ENCODE assay signal across 23 cellular contexts in the genomic region with DNA sequence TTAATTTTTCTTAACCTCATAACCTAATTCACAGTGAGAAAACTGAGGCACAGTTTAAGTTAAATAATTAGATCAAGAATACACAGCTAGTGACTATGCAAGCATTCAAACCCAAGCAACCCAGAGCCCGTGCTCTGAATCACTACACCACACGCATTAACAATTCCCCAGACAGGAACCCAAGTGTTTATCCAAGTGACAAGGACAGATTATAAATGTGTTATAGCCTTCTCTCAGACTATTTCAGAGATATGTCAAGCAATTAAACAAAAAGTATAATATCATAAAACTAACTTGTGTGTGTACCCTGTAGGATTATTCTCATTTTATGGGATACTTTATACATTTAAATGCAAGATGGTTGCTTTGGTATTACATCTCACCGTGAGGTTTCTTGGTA.
"Had no signal": no experiment of that assay in that cellular context is flagged by ENCODE, and none has a peak within 500 bp of the region (broad histone marks: within the 10 kb centered on the region; RNA-seq: fewer than 3 reads in every experiment).

No MANE protein-coding gene starts in this region.

- FAIRE-seq: islet of Langerhans had no signal

- DNase-seq: activated CD4-positive, alpha-beta memory T cell treated with anti-CD3 and anti-CD28 coated beads, Interleukin-2, amount 10 ng/mL, durations not matched to agents 7 days and 5 days; activated CD4-positive, alpha-beta T cell treated with anti-CD3 and anti-CD28 coated beads for 48 hours; activated CD4-positive, CD25-positive, alpha-beta regulatory T cell; activated CD8-positive, alpha-beta memory T cell treated with anti-CD3 and anti-CD28 coated beads, Interleukin-2, amount 10 ng/mL, durations not matched to agents 7 days and 5 days; activated naive CD4-positive, alpha-beta T cell; activated naive CD8-positive, alpha-beta T cell treated with anti-CD3 and anti-CD28 coated beads for 36 hours; amygdala; effector CD8-positive, alpha-beta T cell; left cardiac atrium; lower lobe of right lung; midbrain; occipital lobe; stimulated activated CD4-positive, alpha-beta T cell treated with anti-CD3 and anti-CD28 coated beads, Interleukin-1b, Interleukin-23, amount 100 ng/mL, for 48 hours; stimulated activated CD8-positive, alpha-beta memory T cell treated with anti-CD3 and anti-CD28 coated beads, Interleukin-4, amount 100 ng/mL, for 48 hours; stimulated activated naive CD4-positive, alpha-beta T cell treated with Interleukin-2 at 50 U/mL for 16 hours; uterus had no signal

- ATAC-seq: activated CD8-positive, alpha-beta memory T cell treated with anti-CD3 and anti-CD28 coated beads, Interleukin-2, amount 10 ng/mL, durations not matched to agents 7 days and 5 days; gastroesophageal sphincter; left cardiac atrium; lower lobe of right lung had no signal

- H3K27me3 Mint-ChIP-seq: activated CD4-positive, alpha-beta memory T cell treated with anti-CD3 and anti-CD28 coated beads, Interleukin-2, amount 10 ng/mL, durations not matched to agents 7 days and 5 days; activated CD8-positive, alpha-beta memory T cell treated with anti-CD3 and anti-CD28 coated beads, Interleukin-2, amount 10 ng/mL, durations not matched to agents 7 days and 5 days; activated naive CD8-positive, alpha-beta T cell treated with anti-CD3 and anti-CD28 coated beads for 36 hours; progenitor cell of endocrine pancreas had no signal

- H3K27me3 ChIP-seq: esophagus muscularis mucosa, gastroesophageal sphincter, hepatocyte, tibial nerve, uterus had no signal

- H3K27ac ChIP-seq: hepatocyte, lower lobe of right lung, uterus had no signal

- H3K9me3 Mint-ChIP-seq: activated CD4-positive, alpha-beta memory T cell treated with anti-CD3 and anti-CD28 coated beads, Interleukin-2, amount 10 ng/mL, durations not matched to agents 7 days and 5 days; activated naive CD8-positive, alpha-beta T cell treated with anti-CD3 and anti-CD28 coated beads for 36 hours; T-helper 2 cell treated with Interferon-gamma antibody and Interleukin-4, amounts not matched to agents 5 μg/mL and 100 μg/mL, for 36 hours had no signal

- H3K4me2 ChIP-seq: hepatocyte had no signal

- H2AFZ ChIP-seq: hepatocyte had no signal

- H3K27ac Mint-ChIP-seq: activated CD4-positive, alpha-beta memory T cell treated with anti-CD3 and anti-CD28 coated beads, Interleukin-2, amount 10 ng/mL, durations not matched to agents 7 days and 5 days; activated CD8-positive, alpha-beta memory T cell treated with anti-CD3 and anti-CD28 coated beads, Interleukin-2, amount 10 ng/mL, durations not matched to agents 7 days and 5 days; activated naive CD8-positive, alpha-beta T cell treated with anti-CD3 and anti-CD28 coated beads for 36 hours; progenitor cell of endocrine pancreas; T-helper 2 cell treated with Interferon-gamma antibody and Interleukin-4, amounts not matched to agents 5 μg/mL and 100 μg/mL, for 36 hours had no signal

- H3K36me3 ChIP-seq: esophagus muscularis mucosa, gastroesophageal sphincter, lower lobe of right lung, tibial nerve had no signal

- H3K4me3 Mint-ChIP-seq: activated CD4-positive, alpha-beta memory T cell treated with anti-CD3 and anti-CD28 coated beads, Interleukin-2, amount 10 ng/mL, durations not matched to agents 7 days and 5 days; activated CD8-positive, alpha-beta memory T cell treated with anti-CD3 and anti-CD28 coated beads, Interleukin-2, amount 10 ng/mL, durations not matched to agents 7 days and 5 days; activated naive CD8-positive, alpha-beta T cell treated with anti-CD3 and anti-CD28 coated beads for 36 hours; T-helper 2 cell treated with Interferon-gamma antibody and Interleukin-4, amounts not matched to agents 5 μg/mL and 100 μg/mL, for 36 hours had no signal

- H3K9me3 ChIP-seq: esophagus muscularis mucosa, gastroesophageal sphincter, lower lobe of right lung, tibial nerve, uterus had no signal

- H3K4me3 ChIP-seq: esophagus muscularis mucosa, gastroesophageal sphincter, hepatocyte, lower lobe of right lung, tibial nerve, uterus had no signal
